9 cellular contexts compared by ENCODE assay signal in genomic region chr1:39672551-39672947, GRCh38. TPM values are rescaled to one million over a fixed set of nuclear protein-coding genes. Genes with fewer than 3 reads are reported as not detected.
DNase-seq lines count a peak whose midpoint lies in the region; ATAC-seq, FAIRE-seq and TF ChIP-seq lines count a peak whose summit lies in the region.
"Had no signal": no experiment of that assay in that cellular context is flagged by ENCODE, and none has a peak within 500 bp of the region (broad histone marks: within the 10 kb centered on the region; RNA-seq: fewer than 3 reads in every experiment).

No MANE protein-coding gene starts in this region.

- no peak overlapping the region for H2AFZ ChIP-seq in SK-N-SH (ENCODE audit: low read depth)

- TF ChIP-seq POLR2A in GM12891 (IDR thresholded peaks at IDR 0.05; ENCODE audit: low read depth, low read length): no peak

- TF ChIP-seq CTCF in SK-N-SH (IDR thresholded peaks at IDR 0.05) (peak; percentile 72), nephron progenitor cell (IDR thresholded peaks at IDR 0.05) (peak; percentile 58)

- DNase-seq in GM12891 (ENCODE audit: insufficient read length, low spot score) (no peak), SK-N-SH (peak; percentile 77), dermis blood vessel endothelial cell (peak; percentile 38), nephron progenitor cell (peak; percentile 50), NCI-H2196 treated with DMSO at 0.1 percent for 48 hours (lab: John Stamatoyannopoulos, UW; ENCODE audit: unreplicated experiment) (no peak)

- H3K4me3 ChIP-seq in SK-N-SH (ENCODE audit: low read depth in 2 of 2, low read length in 1 of 2): peak overlapping the region; percentile 57 to 63

- peaks cover 44% of the 10 kb centered on the region for H3K27me3 ChIP-seq in SK-N-SH (ENCODE audit: insufficient read depth)

- H3K27me3 Mint-ChIP-seq in nephron progenitor cell (ENCODE audit: low read depth, poor library complexity): peaks cover 97% of the 10 kb centered on the region

- CTCF ChIA-PET in SK-N-SH (lab: Yijun Ruan, JAX): interaction anchor here (0.8 to 11.3 kb wide), 19 partner anchors 9 to 125 kb away, joined by 3 to 260 read pairs (median 9); partner anchors contain the start of gene HPCAL4

- no peaks in the 10 kb centered on the region for H3F3A ChIP-seq in SK-N-SH (replicated peaks; ENCODE audit: insufficient read depth)

- H3K27ac ChIP-seq in SK-N-SH (ENCODE audit: low read depth in 2 of 2, low read length in 1 of 2): peak overlapping the region in 1 of 2 experiments; percentile 87; a peak in 2 of 4 replicates

- no peaks in the 10 kb centered on the region for H3K9me3 Mint-ChIP-seq in nephron progenitor cell

- ATAC-seq in HG03135 (IDR thresholded peaks at IDR 0.05; ENCODE audit: unreplicated experiment): no peak
- ATAC-seq in esophagus mucosa: no peak
- ATAC-seq in GM19455 (IDR thresholded peaks at IDR 0.05; ENCODE audit: unreplicated experiment): no peak

- no peaks in the 10 kb centered on the region for H4K20me1 ChIP-seq in SK-N-SH (ENCODE audit: insufficient read depth)

- TF ChIP-seq EP300 in SK-N-SH (IDR thresholded peaks at IDR 0.05; ENCODE audit: borderline replicate concordance in 1 of 2, low read depth in 1 of 2, low read length in 1 of 2): no peak

- no peaks in the 10 kb centered on the region for H3K79me2 ChIP-seq in SK-N-SH (ENCODE audit: insufficient read depth)

- H3K36me3 ChIP-seq in SK-N-SH (replicated peaks in 1 of 2; ENCODE audit: control insufficient read depth in 1 of 2, insufficient read depth in 2 of 2, low read length in 1 of 2): no peaks in the 10 kb centered on the region

- no peaks in the 10 kb centered on the region for H3K9me3 ChIP-seq in SK-N-SH

- POLR2A ChIA-PET in SK-N-SH (lab: Yijun Ruan, JAX): interaction anchor here (0.6 to 7.3 kb wide), 8 partner anchors 10 to 798 kb away, joined by 3 to 95 read pairs (median 6); partner anchors contain the start of genes HPCAL4 and PPIE

- peaks cover 0 to 27% of the 10 kb centered on the region in 2 experiments; a peak in 1 of 4 replicates for H3K4me1 ChIP-seq in SK-N-SH (ENCODE audit: control insufficient read depth in 1 of 2, insufficient read depth in 2 of 2, low read depth in 1 of 2, low read length in 1 of 2)

- 21% methylated on average over 9 of the region's 12 CpGs for WGBS in SK-N-SH (ENCODE audit: low lambda C conversion rate)

- peaks cover 21% of the 10 kb centered on the region for H3K4me1 Mint-ChIP-seq in nephron progenitor cell

- H3K4me3 Mint-ChIP-seq in nephron progenitor cell: peak overlapping the region; percentile 81

- no peaks in the 10 kb centered on the region for H3K9me2 ChIP-seq in SK-N-SH

- TF ChIP-seq RAD21 in SK-N-SH (IDR thresholded peaks at IDR 0.05; ENCODE audit: low read length): peak; percentile 44

- no peaks in the 10 kb centered on the region for H3K36me3 Mint-ChIP-seq in nephron progenitor cell (ENCODE audit: low read depth)

- peak; percentile 31 for FAIRE-seq in GM12891 (lab: Jason Lieb, UNC)

- peak overlapping the region; percentile 93 for H3K4me2 ChIP-seq in SK-N-SH

- H3K27ac Mint-ChIP-seq in nephron progenitor cell: no peak overlapping the region

- H3K9ac ChIP-seq in SK-N-SH: no peak overlapping the region

TF ChIP-seq in GM12891, 5 proteins besides CTCF, POLR2A, EP300 and RAD21:
- TF ChIP-seq SPI1 (IDR thresholded peaks at IDR 0.05; ENCODE audit: low read depth, low read length): no peak
- TF ChIP-seq TAF1 (IDR thresholded peaks at IDR 0.05; ENCODE audit: low read depth, low read length): no peak
- TF ChIP-seq PAX5 (IDR thresholded peaks at IDR 0.05; ENCODE audit: insufficient read depth, low read length, severe bottlenecking): no peak
- TF ChIP-seq POU2F2 (IDR thresholded peaks at IDR 0.05; ENCODE audit: low read depth, low read length): no peak
- TF ChIP-seq POLR2AphosphoS5 (IDR thresholded peaks at IDR 0.05; ENCODE audit: low read depth, low read length): no peak

TF ChIP-seq in SK-N-SH, 30 proteins besides CTCF, POLR2A, EP300 and RAD21:
- TF ChIP-seq SMC3 (IDR thresholded peaks at IDR 0.05; ENCODE audit: low read depth, low read length) (0 out of 2 replicates have a peak, but pooled peaks have one; percentile 17), GABPA (IDR thresholded peaks at IDR 0.05; ENCODE audit: low read depth) (no peak)

RNA-seq across cellular contexts. Expression of gene NT5C1A, which starts 0.6 kb away (rescaled TPM):
- not detected for polyA plus RNA-seq in GM12891 (2012; ENCODE audit: low read depth, missing spikeins)
- polyA plus RNA-seq in SK-N-SH (2012; rRNA removed): 0.12 and 0.73 TPM in 2 replicates
- 0.26 and 0.60 TPM in 2 replicates for polyA plus RNA-seq in SK-N-SH (2012; cell fraction: cytosol; rRNA removed)
- polyA plus RNA-seq in SK-N-SH (2012; cell fraction: nucleus; rRNA removed): 0.13 and 1.6 TPM in 2 replicates
- not detected in 2 replicates for total RNA-seq in dermis blood vessel endothelial cell
- not detected for total RNA-seq in esophagus mucosa

RNA-seq across cellular contexts. Expression of gene HPCAL4, which starts 18.7 kb away (rescaled TPM):
- polyA plus RNA-seq in GM12891 (2012; ENCODE audit: low read depth, missing spikeins): 0.31 TPM
- 0.15 and 0.55 TPM in 2 replicates for polyA plus RNA-seq in SK-N-SH (2012; rRNA removed)
- polyA plus RNA-seq in SK-N-SH (2012; cell fraction: cytosol; rRNA removed): 0.33 and 0.90 TPM in 2 replicates
- polyA plus RNA-seq in SK-N-SH (2012; cell fraction: nucleus; rRNA removed): 0.15 and 0.21 TPM in 2 replicates
- under 0.01 TPM in 1 of 2 replicates, not detected in the other for total RNA-seq in dermis blood vessel endothelial cell
- total RNA-seq in esophagus mucosa: not detected

RNA-seq across cellular contexts. Expression of gene HEYL, which starts 33.1 kb away (rescaled TPM):
- polyA plus RNA-seq in GM12891 (2012; ENCODE audit: low read depth, missing spikeins): 0.05 TPM
- polyA plus RNA-seq in SK-N-SH (2012; rRNA removed): not detected in 2 replicates
- not detected in 2 replicates for polyA plus RNA-seq in SK-N-SH (2012; cell fraction: cytosol; rRNA removed)
- not detected in 2 replicates for polyA plus RNA-seq in SK-N-SH (2012; cell fraction: nucleus; rRNA removed)
- total RNA-seq in dermis blood vessel endothelial cell: under 0.01 and 0.14 TPM in 2 replicates
- total RNA-seq in esophagus mucosa: 0.44 TPM
- total RNA-seq: SK-MEL-5 had no signal

Comparison
In these comparisons a context has a peak if more than half of its experiments do, and no peak if none do; other contexts are left out.
1. DNase-seq: peak in SK-N-SH (single experiment), dermis blood vessel endothelial cell (single experiment) and nephron progenitor cell (single experiment); none in GM12891 (single experiment) and NCI-H2196 treated with DMSO at 0.1 percent for 48 hours (single experiment).